ENCODE assay signal across 15 cellular contexts in genomic region chr13:47258384-47258783, GRCh38.
"Had no signal": no experiment of that assay in that cellular context is flagged by ENCODE, and none has a peak within 500 bp of the region (broad histone marks: within the 10 kb centered on the region; RNA-seq: fewer than 3 reads in every experiment).

No MANE protein-coding gene starts in this region.

- H3K4me3 ChIP-seq: dorsolateral prefrontal cortex, gastroesophageal sphincter, heart left ventricle, left lung, right atrium auricular region, skin epidermis, suprapubic skin, vagina had no signal

- H3K4me1 ChIP-seq: gastroesophageal sphincter, heart left ventricle, left lung, right atrium auricular region, suprapubic skin, vagina had no signal

- H3K9me3 ChIP-seq: left lung, suprapubic skin, vagina had no signal

- DNase-seq: activated CD4-positive, alpha-beta T cell treated with anti-CD3 and anti-CD28 coated beads, Interleukin-2, amount 50 U/mL, for 4 hours; activated gamma-delta T cell; activated T-cell treated with anti-CD3 and anti-CD28 coated beads, Interleukin-2, amount 50 U/mL, for 72 hours; heart left ventricle; kidney; left lung; stimulated activated naive CD8-positive, alpha-beta T cell treated with anti-CD3 and anti-CD28 coated beads, Interleukin-15, Interleukin-2, amounts not matched to agents 100 U/mL and 50 U/mL, for 24 hours; trophoblast cell had no signal

- H3K36me3 ChIP-seq: gastroesophageal sphincter, heart left ventricle, left lung, right atrium auricular region, suprapubic skin, vagina had no signal

- ATAC-seq: activated T-cell treated with anti-CD3 and anti-CD28 coated beads, Interleukin-2, amount 50 U/mL, for 72 hours; gastroesophageal sphincter; heart left ventricle; left lung; stimulated activated naive CD8-positive, alpha-beta T cell treated with anti-CD3 and anti-CD28 coated beads, Interleukin-15, Interleukin-2, amounts not matched to agents 100 U/mL and 50 U/mL, for 24 hours had no signal

- H3K27me3 ChIP-seq: dorsolateral prefrontal cortex, gastroesophageal sphincter, left lung, right atrium auricular region, suprapubic skin, vagina had no signal

- H3K27ac ChIP-seq: epithelial cell of prostate, gastroesophageal sphincter, heart left ventricle, left lung, right atrium auricular region, skin epidermis, suprapubic skin, vagina had no signal
